ENCODE assay signal across 10 cellular contexts in genomic region chr6:100347901-100348550, GRCh38.
A peak's percentile ranks its signal among the peaks of the same experiment; 100 is the strongest.
DNase-seq lines count a peak whose midpoint lies in the region; ATAC-seq, FAIRE-seq and TF ChIP-seq lines count a peak whose summit lies in the region.
"Had no signal": no experiment of that assay in that cellular context is flagged by ENCODE, and none has a peak within 500 bp of the region (broad histone marks: within the 10 kb centered on the region; RNA-seq: fewer than 3 reads in every experiment).

No MANE protein-coding gene starts in this region.

- H4K20me1 ChIP-seq in SK-N-SH (ENCODE audit: insufficient read depth) (no peaks in the 10 kb centered on the region), keratinocyte (ENCODE audit: control insufficient read depth, extremely low read depth, insufficient read depth, low read length) (no peaks in the 10 kb centered on the region)

- in situ Hi-C loops in GM13977 (cut with MboI; ENCODE audit: low pct_unique_long_range_greater_than_20kb, low sequenced_read_pairs, unreplicated experiment), result no loop called here

- DNase-seq in GM18507 (ENCODE audit: extremely low spot score, insufficient read length, low read depth), result no peak
- no peak for DNase-seq in SK-N-SH
- no peak for DNase-seq in keratinocyte (ENCODE audit: low read depth, low spot score)
- DNase-seq in omental fat pad (ENCODE audit: low spot score), result no peak
- no peak for DNase-seq in NK-92 treated with Interleukin-12 subunit alpha and Interleukin-12 subunit beta, amount 100 ng/mL, for 24 hours (lab: John Stamatoyannopoulos, UW)
- DNase-seq in activated CD4-positive, alpha-beta T cell treated with anti-CD3 and anti-CD28 coated beads for 4 hours, result no peak
- no peak for DNase-seq in GM13977 (ENCODE audit: low spot score)
- DNase-seq: effector CD4-positive, alpha-beta T cell; retina had no signal

- no peaks in the 10 kb centered on the region for H3K27me3 ChIP-seq in SK-N-SH (ENCODE audit: insufficient read depth)
- no peaks in the 10 kb centered on the region for H3K27me3 ChIP-seq in keratinocyte (ENCODE audit: control insufficient read depth, extremely low read depth, insufficient read depth, low read length)

- H3K9me1 ChIP-seq in keratinocyte (ENCODE audit: control insufficient read depth, extremely low read depth, insufficient read depth, low read length), result no peaks in the 10 kb centered on the region

- ATAC-seq in HG02798 (IDR thresholded peaks at IDR 0.05; ENCODE audit: poor library complexity, unreplicated experiment) (peak; percentile 71), omental fat pad (ENCODE audit: low FRiP score) (no peak)

- H3K36me3 ChIP-seq in SK-N-SH (replicated peaks in 1 of 2; ENCODE audit: control insufficient read depth in 1 of 2, insufficient read depth in 2 of 2, low read length in 1 of 2) (no peaks in the 10 kb centered on the region), keratinocyte (ENCODE audit: control insufficient read depth in 2 of 2, extremely low read depth in 1 of 2, insufficient read depth in 2 of 2, low read length in 2 of 2) (no peaks in the 10 kb centered on the region)

- 26% methylated on average over 4 of the region's 4 CpGs for WGBS in SK-N-SH (ENCODE audit: low lambda C conversion rate)

- H3K79me2 ChIP-seq in SK-N-SH (ENCODE audit: insufficient read depth) (no peaks in the 10 kb centered on the region), keratinocyte (ENCODE audit: control insufficient read depth, insufficient read depth, low read length) (no peaks in the 10 kb centered on the region)

- dilution Hi-C loops in keratinocyte (cut with MboI; ENCODE audit: extremely low pct_ligation_motif_present, low sequenced_read_pairs), result no loop called here

- TF ChIP-seq EP300 in SK-N-SH (IDR thresholded peaks at IDR 0.05; ENCODE audit: borderline replicate concordance in 1 of 2, low read depth in 1 of 2, low read length in 1 of 2), result no peak

- no peaks in the 10 kb centered on the region for H3K9me2 ChIP-seq in SK-N-SH

- no peak for TF ChIP-seq CTCF in SK-N-SH (IDR thresholded peaks at IDR 0.05)
- no peak for TF ChIP-seq CTCF in keratinocyte (optimal IDR thresholded peaks at IDR 0.05 in 1 of 3, IDR thresholded peaks at IDR 0.05 in 1 of 3, conservative IDR thresholded peaks at IDR 0.05 in 1 of 3; ENCODE audit: extremely low read depth in 1 of 3, insufficient read depth in 2 of 3, low read length in 3 of 3)
- TF ChIP-seq CTCF in omental fat pad (IDR thresholded peaks at IDR 0.05), result no peak
- TF ChIP-seq CTCF in GM13977 (IDR thresholded peaks at IDR 0.05; ENCODE audit: extremely low read depth, insufficient read depth, missing control alignments), result no peak

- H3K4me1 ChIP-seq in SK-N-SH (ENCODE audit: control insufficient read depth in 1 of 2, insufficient read depth in 2 of 2, low read depth in 1 of 2, low read length in 1 of 2) (peaks cover 0 to 34% of the 10 kb centered on the region in 2 experiments; a peak in 2 of 4 replicates), keratinocyte (ENCODE audit: control insufficient read depth, extremely low read depth, insufficient read depth, low read length) (peaks cover 8% of the 10 kb centered on the region)

- no peaks in the 10 kb centered on the region for H3K9me3 ChIP-seq in SK-N-SH
- no peaks in the 10 kb centered on the region for H3K9me3 ChIP-seq in keratinocyte (ENCODE audit: control insufficient read depth, low read depth, low read length)

- TF ChIP-seq RAD21 in SK-N-SH (IDR thresholded peaks at IDR 0.05; ENCODE audit: low read length), result no peak

- peaks cover 19% of the 10 kb centered on the region for H3F3A ChIP-seq in SK-N-SH (replicated peaks; ENCODE audit: insufficient read depth)

- H3K27ac ChIP-seq in SK-N-SH (ENCODE audit: low read depth in 2 of 2, low read length in 1 of 2) (peak overlapping the region; percentile 50 to 88; a peak in 3 of 4 replicates), keratinocyte (ENCODE audit: control insufficient read depth, insufficient read depth, low read length) (no peak overlapping the region)

- POLR2A ChIA-PET in SK-N-SH (lab: Yijun Ruan, JAX), result no interaction called here

- CTCF ChIA-PET in SK-N-SH (lab: Yijun Ruan, JAX), result no interaction called here

- H3K9ac ChIP-seq in SK-N-SH (peak overlapping the region; percentile 37; the same call in 1 of the 2 replicates), keratinocyte (ENCODE audit: control insufficient read depth, extremely low read depth, insufficient read depth, low read length) (no peak overlapping the region)

- H3K4me3 ChIP-seq in SK-N-SH (ENCODE audit: low read depth in 2 of 2, low read length in 1 of 2) (no peak overlapping the region; a peak in 1 of 4 replicates), keratinocyte (ENCODE audit: control insufficient read depth in 2 of 3, extremely low read depth in 1 of 3, insufficient read depth in 2 of 3, low read depth in 1 of 3, low read length in 3 of 3) (no peak overlapping the region)

- H2AFZ ChIP-seq in SK-N-SH (ENCODE audit: low read depth), result peak overlapping the region; percentile 12; the same call in 1 of the 2 replicates
- no peak overlapping the region for H2AFZ ChIP-seq in keratinocyte (ENCODE audit: control insufficient read depth, low read length)

- H3K4me2 ChIP-seq in SK-N-SH (peak overlapping the region; percentile 65), keratinocyte (ENCODE audit: control insufficient read depth, extremely low read depth, insufficient read depth, low read depth, low read length) (peak overlapping the region; percentile 27)

- FAIRE-seq in GM18507 (lab: Jason Lieb, UNC) (peak; percentile 52), keratinocyte (lab: Jason Lieb, UNC) (peak; percentile 5)

TF ChIP-seq in SK-N-SH, 30 proteins besides CTCF, POLR2A, EP300 and RAD21:
- no peak for TF ChIP-seq ZBTB33 (IDR thresholded peaks at IDR 0.05; ENCODE audit: borderline replicate concordance, low read depth)
- no peak for TF ChIP-seq YY1 (IDR thresholded peaks at IDR 0.05; ENCODE audit: low read depth)
- no peak for TF ChIP-seq MAX (IDR thresholded peaks at IDR 0.05; ENCODE audit: low read depth)
- TF ChIP-seq GABPA (IDR thresholded peaks at IDR 0.05; ENCODE audit: low read depth), result no peak
- TF ChIP-seq NRF1 (IDR thresholded peaks at IDR 0.05; ENCODE audit: low read depth, low read length), result no peak
- no peak for TF ChIP-seq ELF1 (IDR thresholded peaks at IDR 0.05)
- TF ChIP-seq FOXJ3 (CRISPR knock-in tag; IDR thresholded peaks at IDR 0.05), result no peak
